Comparison of ENCODE assay signal across 8 cellular contexts in genomic region chr1:999797-1000356, GRCh38. TPM values are rescaled to one million over a fixed set of nuclear protein-coding genes. Genes with fewer than 3 reads are reported as not detected.
A peak's percentile ranks its signal among the peaks of the same experiment; 100 is the strongest.
DNase-seq lines count a peak whose midpoint lies in the region; ATAC-seq and FAIRE-seq lines count a peak whose summit lies in the region.

Gene HES4, minus strand, starts transcription at chr1:1000097. Its CDS starts 124 bp downstream, at chr1:999973.

- H3K27me3 ChIP-seq in neuronal stem cell (ENCODE audit: control insufficient read depth in 3 of 3, insufficient read depth in 3 of 3, low read depth in 1 of 3, low read length in 3 of 3) = peaks cover 0 to 12% (median 0%) of the 10 kb centered on the region in 3 experiments

- peaks cover 15% of the 10 kb centered on the region for H3K4me1 Mint-ChIP-seq in activated naive CD8-positive, alpha-beta T cell treated with anti-CD3 and anti-CD28 coated beads, Interleukin-2, amount 50 U/mL, for 24 hours

- H3K36me3 ChIP-seq in neuronal stem cell (replicated peaks in 1 of 2; ENCODE audit: control insufficient read depth in 2 of 2, insufficient read depth in 2 of 2, low read length in 2 of 2) = peaks cover 0 to 8% of the 10 kb centered on the region in 2 donors

- H3K4ac ChIP-seq in neuronal stem cell (ENCODE audit: low read length) = peak within 1 kb of the TSS; percentile 99

- H3K18ac ChIP-seq in neuronal stem cell (ENCODE audit: low read length) = peak within 1 kb of the TSS; percentile 100

- peak within 1 kb of the TSS; percentile 70 for H3K27ac Mint-ChIP-seq in activated naive CD8-positive, alpha-beta T cell treated with anti-CD3 and anti-CD28 coated beads, Interleukin-2, amount 50 U/mL, for 24 hours

- H3K4me3 Mint-ChIP-seq in activated naive CD8-positive, alpha-beta T cell treated with anti-CD3 and anti-CD28 coated beads, Interleukin-2, amount 50 U/mL, for 24 hours = peak within 1 kb of the TSS; percentile 74

- DNase-seq in DMS153 treated with DMSO at 0.1 percent for 48 hours (lab: John Stamatoyannopoulos, UW; ENCODE audit: unreplicated experiment) = peak; percentile 74
- DNase-seq in RCC 7860 (ENCODE audit: low spot score) = peak; percentile 87
- DNase-seq in activated naive CD8-positive, alpha-beta T cell treated with anti-CD3 and anti-CD28 coated beads, Interleukin-2, amount 50 U/mL, for 24 hours = peak; percentile 71
- DNase-seq in glomerular visceral epithelial cell (ENCODE audit: extremely low spot score) = peak; percentile 95
- DNase-seq in neuronal stem cell (ENCODE audit: low spot score) = peak; percentile 91
- peak; percentile 95 for DNase-seq in ureter (ENCODE audit: low spot score)
- no peak for DNase-seq in urothelium cell line (ENCODE audit: low spot score)

- peak within 1 kb of the TSS; percentile 99 for H3K9ac ChIP-seq in neuronal stem cell (ENCODE audit: low read depth, low read length, poor library complexity)

- peaks cover 0 to 1% of the 10 kb centered on the region in 2 donors for H3K9me3 ChIP-seq in neuronal stem cell (replicated peaks in 1 of 2; ENCODE audit: control insufficient read depth in 2 of 2, insufficient read depth in 1 of 2, low read depth in 1 of 2, low read length in 2 of 2)

- peak within 1 kb of the TSS; percentile 99 for H2BK15ac ChIP-seq in neuronal stem cell (ENCODE audit: low read length)

- ATAC-seq in HG03432 (IDR thresholded peaks at IDR 0.05; ENCODE audit: unreplicated experiment) = peak; percentile 46
- peak; percentile 26 for ATAC-seq in activated naive CD8-positive, alpha-beta T cell treated with anti-CD3 and anti-CD28 coated beads, Interleukin-2, amount 50 U/mL, for 24 hours

- peak within 1 kb of the TSS; percentile 98 for H2BK120ac ChIP-seq in neuronal stem cell (ENCODE audit: low read depth, low read length)

- H3K9me3 Mint-ChIP-seq in activated naive CD8-positive, alpha-beta T cell treated with anti-CD3 and anti-CD28 coated beads, Interleukin-2, amount 50 U/mL, for 24 hours = no peaks in the 10 kb centered on the region

- FAIRE-seq in RCC 7860 (lab: Jason Lieb, UNC) (no peak), urothelium cell line (lab: Jason Lieb, UNC) (no peak)

- peak within 1 kb of the TSS; percentile 43 for H4K8ac ChIP-seq in neuronal stem cell (ENCODE audit: low read depth, low read length)

- H2AK5ac ChIP-seq in neuronal stem cell (ENCODE audit: low read depth, low read length) = peak within 1 kb of the TSS; percentile 100

- H3K14ac ChIP-seq in neuronal stem cell (ENCODE audit: low read length) = peak within 1 kb of the TSS; percentile 97

- no peaks in the 10 kb centered on the region for H3K36me3 Mint-ChIP-seq in activated naive CD8-positive, alpha-beta T cell treated with anti-CD3 and anti-CD28 coated beads, Interleukin-2, amount 50 U/mL, for 24 hours (ENCODE audit: low read depth)

- H3K4me3 ChIP-seq in neuronal stem cell (ENCODE audit: low read length in 2 of 2) = peak within 1 kb of the TSS; percentile 88 to 99

- peak within 1 kb of the TSS; percentile 99 for H3K23ac ChIP-seq in neuronal stem cell (ENCODE audit: low read depth, low read length, poor library complexity)

- H3K4me1 ChIP-seq in neuronal stem cell (ENCODE audit: control insufficient read depth in 2 of 2, insufficient read depth in 1 of 2, low read depth in 1 of 2, low read length in 2 of 2) = peaks cover 35 to 36% of the 10 kb centered on the region in 2 donors

- H3K79me1 ChIP-seq in neuronal stem cell (ENCODE audit: low read depth, low read length) = peaks cover 27% of the 10 kb centered on the region

- no CpG with 5 or more reads among the region's 85 CpGs for WGBS in neuronal stem cell (ENCODE audit: extremely low coverage in 2 of 2, insufficient read length in 2 of 2, insufficient replicate concordance in 1 of 2), 2 donors

- H3K4me2 ChIP-seq in neuronal stem cell (ENCODE audit: insufficient read depth, low read length, poor library complexity, severe bottlenecking) = peak within 1 kb of the TSS; percentile 77

- peak within 1 kb of the TSS; percentile 99 for H3K27ac ChIP-seq in neuronal stem cell (replicated peaks; ENCODE audit: low read length)

- peak within 1 kb of the TSS; percentile 99 for H2BK5ac ChIP-seq in neuronal stem cell (ENCODE audit: low read length)

- H2AFZ ChIP-seq in neuronal stem cell (ENCODE audit: low read length) = peak within 1 kb of the TSS; percentile 96

- peaks cover 47% of the 10 kb centered on the region for H3K27me3 Mint-ChIP-seq in activated naive CD8-positive, alpha-beta T cell treated with anti-CD3 and anti-CD28 coated beads, Interleukin-2, amount 50 U/mL, for 24 hours

- H2BK12ac ChIP-seq in neuronal stem cell (ENCODE audit: low read length) = peak within 1 kb of the TSS; percentile 100

- peak within 1 kb of the TSS; percentile 100 for H4K91ac ChIP-seq in neuronal stem cell (ENCODE audit: low read depth, low read length, poor library complexity)

RNA-seq across cellular contexts. Expression of gene HES4, which starts in this region (rescaled TPM):
- polyA plus RNA-seq in neuronal stem cell (2013, experiment 1 of 2) = 312 TPM
- polyA plus RNA-seq in neuronal stem cell (2013, experiment 2 of 2) = 285 TPM
- total RNA-seq in ureter = 63.6 TPM
